18 cellular contexts compared by ENCODE assay signal in the genomic region with DNA sequence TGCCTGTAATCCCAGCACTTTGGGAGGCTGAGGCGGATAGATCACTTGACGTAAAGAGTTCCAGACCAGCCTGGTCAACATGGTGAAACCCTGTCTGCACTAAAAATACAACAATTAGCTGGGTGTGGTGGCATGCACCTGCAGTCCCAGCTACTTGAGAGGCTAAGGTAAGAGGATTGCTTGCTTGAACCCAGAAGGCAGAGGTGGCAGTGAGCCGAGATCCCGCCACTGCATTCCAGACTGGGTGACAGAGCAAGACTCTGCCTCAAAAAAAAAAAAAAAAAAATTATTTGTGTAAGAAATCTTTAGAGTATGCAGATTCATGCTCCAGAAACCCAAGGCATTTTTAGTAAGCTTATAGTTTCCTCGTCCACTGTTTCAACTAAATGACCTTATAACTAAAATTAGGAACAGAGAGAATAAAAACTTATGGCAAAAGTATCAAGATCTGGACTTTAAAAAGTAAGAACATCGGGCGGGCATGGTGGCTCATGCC. TPM values are rescaled to one million over a fixed set of nuclear protein-coding genes. Genes with fewer than 3 reads are reported as not detected.
DNase-seq lines count a peak whose midpoint lies in the region; ATAC-seq and TF ChIP-seq lines count a peak whose summit lies in the region.
"Had no signal": no experiment of that assay in that cellular context is flagged by ENCODE, and none has a peak within 500 bp of the region (broad histone marks: within the 10 kb centered on the region; RNA-seq: fewer than 3 reads in every experiment).

No MANE protein-coding gene starts in this region.

- no peak overlapping the region for H3K27ac ChIP-seq in HEK293 (ENCODE audit: extremely low read depth, low read depth, low read length)
- peak overlapping the region in 3 of 4 donors; percentile 11 to 75 (median 31) for H3K27ac ChIP-seq in esophagus muscularis mucosa (replicated peaks in 1 of 4)
- no peak overlapping the region for H3K27ac ChIP-seq in aorta (ENCODE audit: low read depth in 1 of 2, low read length in 2 of 2)

- TF ChIP-seq CTCF in HEK293 (tag by site-specific recombination; IDR thresholded peaks at IDR 0.05) (no peak), esophagus muscularis mucosa (IDR thresholded peaks at IDR 0.05) (no peak)

- TF ChIP-seq EP300 in esophagus muscularis mucosa (IDR thresholded peaks at IDR 0.05) = no peak

- peak; percentile 16; the same call in 2 of the 3 replicates for ATAC-seq in SK-N-SH treated with all-trans-retinoic acid at 6 μM for 48 hours
- ATAC-seq in aorta (ENCODE audit: low FRiP score) = no peak
- ATAC-seq in GM18498 (IDR thresholded peaks at IDR 0.05; ENCODE audit: unreplicated experiment) = no peak
- ATAC-seq: Panc1 had no signal

- no peak for DNase-seq in esophagus muscularis mucosa (ENCODE audit: extremely low spot score)
- DNase-seq in aorta = peak; percentile 56 to 76
- DNase-seq in NCI-H1436 treated with DMSO at 0.1 percent for 48 hours (lab: John Stamatoyannopoulos, UW) = no peak
- DNase-seq in HK-2 (ENCODE audit: unreplicated experiment) = no peak
- DNase-seq: Calu3; CD4-positive, alpha-beta memory T cell; DMS53; GOT3; KBM-7; NCI-H1048; NCI-H146; NCI-H2081; NCI-H510A treated with DMSO at 0.1 percent for 48 hours; Right ventricle myocardium superior had no signal

- H3K4me1 ChIP-seq in HEK293 (ENCODE audit: control insufficient read depth, insufficient read depth, low read length) = no peaks in the 10 kb centered on the region; the same call in 1 of the 2 replicates
- H3K4me1 ChIP-seq in esophagus muscularis mucosa = peaks cover 30 to 57% (median 51%) of the 10 kb centered on the region in 4 donors
- H3K4me1 ChIP-seq in aorta (ENCODE audit: control insufficient read depth in 1 of 2, insufficient read depth in 2 of 2, low read length in 2 of 2) = peaks cover 7% of the 10 kb centered on the region in 2 donors

- 82% methylated on average over 7 of the region's 7 CpGs for WGBS in esophagus muscularis mucosa
- 60 to 62% methylated on average over 7 of the region's 7 CpGs for WGBS in aorta, 2 donors

- CTCF ChIA-PET in HEK293 (lab: Yijun Ruan, JAX) = interaction anchor here (0.6 to 0.7 kb wide), 2 partner anchors 101 to 610 kb away, joined by 3 to 4 read pairs; no protein-coding TSS in a partner anchor

- H3K27me3 ChIP-seq in esophagus muscularis mucosa = no peaks in the 10 kb centered on the region
- no peaks in the 10 kb centered on the region for H3K27me3 ChIP-seq in aorta (ENCODE audit: control insufficient read depth in 1 of 2, insufficient read depth in 2 of 2, low read length in 1 of 2)

- H3K4me3 ChIP-seq in HEK293 (ENCODE audit: low read depth, low read length) = no peak overlapping the region
- H3K4me3 ChIP-seq in esophagus muscularis mucosa = no peak overlapping the region
- H3K4me3 ChIP-seq in aorta (ENCODE audit: low read length in 2 of 2) = no peak overlapping the region

- POLR2A ChIA-PET in HEK293 (lab: Yijun Ruan, JAX) = no interaction called here

- H3K9me3 ChIP-seq in HEK293 (ENCODE audit: control insufficient read depth, insufficient read depth, low read depth, low read length) = no peaks in the 10 kb centered on the region
- no peaks in the 10 kb centered on the region for H3K9me3 ChIP-seq in esophagus muscularis mucosa
- no peaks in the 10 kb centered on the region for H3K9me3 ChIP-seq in aorta (ENCODE audit: control insufficient read depth, low read length)

- intact Hi-C loops in esophagus muscularis mucosa (cut with DNase I) = loop anchor here (5.0 kb wide), 1 partner anchor 36 kb away; no protein-coding TSS in a partner anchor
- intact Hi-C loops in aorta (cut with DNase I) = loop anchor here (5.0 kb wide), 1 partner anchor 51 kb away; no protein-coding TSS in a partner anchor

- H3K36me3 ChIP-seq in HEK293 (ENCODE audit: control insufficient read depth in 2 of 2, insufficient read depth in 1 of 2, low read length in 2 of 2) (no peaks in the 10 kb centered on the region), esophagus muscularis mucosa (no peaks in the 10 kb centered on the region), aorta (ENCODE audit: control insufficient read depth in 1 of 2, insufficient read depth in 2 of 2, low read length in 1 of 2) (no peaks in the 10 kb centered on the region)

- no peak for TF ChIP-seq POLR2A in esophagus muscularis mucosa (IDR thresholded peaks at IDR 0.05; ENCODE audit: low read depth)

TF ChIP-seq in HEK293, 187 proteins besides CTCF, POLR2A, EP300 and RAD21:
- TF ChIP-seq ZNF23 (tag by site-specific recombination; IDR thresholded peaks at IDR 0.05; ENCODE audit: borderline replicate concordance) (no peak), ZBTB21 (tag by site-specific recombination; IDR thresholded peaks at IDR 0.05) (no peak)
- TF ChIP-seq, protein P1, sequence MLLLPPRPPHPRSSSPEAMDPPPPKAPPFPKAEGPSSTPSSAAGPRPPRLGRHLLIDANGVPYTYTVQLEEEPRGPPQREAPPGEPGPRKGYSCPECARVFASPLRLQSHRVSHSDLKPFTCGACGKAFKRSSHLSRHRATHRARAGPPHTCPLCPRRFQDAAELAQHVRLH (tag by site-specific recombination; IDR thresholded peaks at IDR 0.05) = no peak
- TF ChIP-seq, protein P2, sequence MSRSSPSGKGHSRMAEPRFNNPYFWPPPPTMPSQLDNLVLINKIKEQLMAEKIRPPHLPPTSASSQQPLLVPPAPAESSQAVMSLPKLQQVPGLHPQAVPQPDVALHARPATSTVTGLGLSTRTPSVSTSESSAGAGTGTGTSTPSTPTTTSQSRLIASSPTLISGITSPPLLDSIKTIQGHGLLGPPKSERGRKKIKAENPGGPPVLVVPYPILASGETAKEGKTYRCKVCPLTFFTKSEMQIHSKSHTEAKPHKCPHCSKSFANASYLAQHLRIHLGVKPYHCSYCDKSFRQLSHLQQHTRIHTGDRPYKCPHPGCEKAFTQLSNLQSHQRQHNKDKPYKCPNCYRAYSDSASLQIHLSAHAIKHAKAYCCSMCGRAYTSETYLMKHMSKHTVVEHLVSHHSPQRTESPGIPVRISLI (tag by site-specific recombination; IDR thresholded peaks at IDR 0.05) = 0 out of 2 replicates have a peak, but pooled peaks have one; percentile 20

TF ChIP-seq in SK-N-SH treated with all-trans-retinoic acid at 6 μM for 48 hours, 23 proteins besides CTCF, POLR2A, EP300 and RAD21:
- TF ChIP-seq ZNF70 (CRISPR knock-in tag; IDR thresholded peaks at IDR 0.05) (no peak), GLIS3 (CRISPR knock-in tag; IDR thresholded peaks at IDR 0.05) (no peak)

RNA-seq across cellular contexts. Expression of a gene that starts 51.3 kb away (rescaled TPM):
- 10 to 100 TPM; 12.9 to 37.3 (median 15.6) TPM for total RNA-seq in esophagus muscularis mucosa
- total RNA-seq in aorta = 10 to 100 TPM; 57.0 to 58.5 TPM
- 1 to 10 TPM; 2.4 to 5.4 TPM for polyA plus RNA-seq in aorta

Comparison
In these comparisons a context has a peak if more than half of its experiments do, and no peak if none do; other contexts are left out.
1. H3K27ac ChIP-seq: peak in esophagus muscularis mucosa (3 of 4); none in HEK293 (single experiment) and aorta (0 of 2).
2. DNase-seq: peak in aorta (2 of 2); none in esophagus muscularis mucosa (single experiment), NCI-H1436 treated with DMSO at 0.1 percent for 48 hours (single experiment) and HK-2 (single experiment).